In genomic region chr1:245881767-245882391, GRCh38 we compare ENCODE assay signal across 17 cellular contexts.
DNase-seq lines count a peak whose midpoint lies in the region; ATAC-seq, FAIRE-seq and TF ChIP-seq lines count a peak whose summit lies in the region.
"Had no signal": no experiment of that assay in that cellular context is flagged by ENCODE, and none has a peak within 500 bp of the region (broad histone marks: within the 10 kb centered on the region; RNA-seq: fewer than 3 reads in every experiment).

No MANE protein-coding gene starts in this region.

- RAD21 ChIA-PET in GM12878 (lab: Charles Lee; ENCODE audit: unreplicated experiment), result interaction anchor here (0.8 kb wide), 1 partner anchor 109 kb away, joined by 3 read pairs; no protein-coding TSS in a partner anchor

- H3K27ac ChIP-seq in GM12878 (ENCODE audit: control insufficient read depth, insufficient read depth) (no peak overlapping the region), lower lobe of right lung (no peak overlapping the region), dorsolateral prefrontal cortex (no peak overlapping the region)
- H3K27ac ChIP-seq: RWPE1 had no signal

- no peak overlapping the region for H3K4me2 ChIP-seq in GM12878 (ENCODE audit: control insufficient read depth, insufficient read depth)

- H3K4me1 Mint-ChIP-seq in stimulated activated naive B cell treated with anti-CD40 and anti-IgM and Interleukin-4, amounts not matched to agents 10 μg/mL and 1 μg/mL and 100 μg/mL, for 72 hours, result no peaks in the 10 kb centered on the region

- no peaks in the 10 kb centered on the region for H3K79me2 ChIP-seq in GM12878 (ENCODE audit: control insufficient read depth, insufficient read depth, low read length)

- peaks cover 0 to 10% of the 10 kb centered on the region in 2 donors for H3K9me3 Mint-ChIP-seq in stimulated activated naive B cell treated with anti-CD40 and anti-IgM and Interleukin-4, amounts not matched to agents 10 μg/mL and 1 μg/mL and 100 μg/mL, for 72 hours

- H3K36me3 ChIP-seq in GM12878 (ENCODE audit: control insufficient read depth in 2 of 2, insufficient read depth in 2 of 2, low read length in 1 of 2), result no peaks in the 10 kb centered on the region
- no peaks in the 10 kb centered on the region for H3K36me3 ChIP-seq in lower lobe of right lung

- SMC1A ChIA-PET in GM12878 (lab: Charles Lee; ENCODE audit: uncharacterized antibody, unreplicated experiment), result interaction anchor here (0.9 to 1.8 kb wide), 7 partner anchors 8 to 116 kb away, joined by 3 to 5 read pairs (median 4); no protein-coding TSS in a partner anchor

- TF ChIP-seq EP300 in GM12878 (IDR thresholded peaks at IDR 0.05; ENCODE audit: borderline replicate concordance in 1 of 2, control insufficient read depth in 1 of 2, low read depth in 2 of 2, low read length in 2 of 2), result no peak

- peak overlapping the region; percentile 26 for H3K27ac Mint-ChIP-seq in stimulated activated naive B cell treated with anti-CD40 and anti-IgM and Interleukin-4, amounts not matched to agents 10 μg/mL and 1 μg/mL and 100 μg/mL, for 72 hours
- H3K27ac Mint-ChIP-seq: CD4-positive, CD25-positive, alpha-beta regulatory T cell had no signal

- H3K4me3 Mint-ChIP-seq in stimulated activated naive B cell treated with anti-CD40 and anti-IgM and Interleukin-4, amounts not matched to agents 10 μg/mL and 1 μg/mL and 100 μg/mL, for 72 hours, result no peak overlapping the region
- H3K4me3 Mint-ChIP-seq: CD4-positive, CD25-positive, alpha-beta regulatory T cell had no signal

- TF ChIP-seq CTCF in GM12878 (IDR thresholded peaks at IDR 0.05 in 2 of 3, conservative IDR thresholded peaks at IDR 0.05 in 1 of 3; ENCODE audit: control insufficient read depth in 2 of 3, extremely low read depth in 1 of 3, insufficient read depth in 1 of 3, low read depth in 3 of 3, low read length in 3 of 3) (no peak), lower lobe of right lung (IDR thresholded peaks at IDR 0.05) (no peak), dorsolateral prefrontal cortex (IDR thresholded peaks at IDR 0.05 in 54 of 56, conservative IDR thresholded peaks at IDR 0.05 in 2 of 56; ENCODE audit: low read depth in 1 of 56, partially characterized antibody in 56 of 56) (no peak)

- H3K4me1 ChIP-seq in GM12878 (ENCODE audit: control insufficient read depth, insufficient read depth, low read length) (no peaks in the 10 kb centered on the region), lower lobe of right lung (peaks cover 14% of the 10 kb centered on the region)

- CTCF ChIA-PET in GM12878 (lab: Yijun Ruan, JAX), result interaction anchor here (0.8 to 1.8 kb wide), 3 partner anchors 10 to 130 kb away, joined by 3 to 5 read pairs (median 3); no protein-coding TSS in a partner anchor

- intact Hi-C loops in GM12878 (cut with micrococcal nuclease; ENCODE audit: unreplicated experiment) (loop anchor here (10.0 kb wide), 1 partner anchor 573 kb away; no protein-coding TSS in a partner anchor), lower lobe of right lung (cut with DNase I) (no loop called here), dorsolateral prefrontal cortex (cut with DNase I) (no loop called here)

- no TSS peak for BruUV-seq in GM12878 (replicated peaks; lab: Mats Ljungman, UMichigan)

- H3K27me3 ChIP-seq in GM12878 (replicated peaks in 1 of 2; ENCODE audit: control insufficient read depth in 2 of 2, insufficient read depth in 2 of 2, low read length in 1 of 2) (no peaks in the 10 kb centered on the region), lower lobe of right lung (ENCODE audit: low read depth) (no peaks in the 10 kb centered on the region), dorsolateral prefrontal cortex (no peaks in the 10 kb centered on the region)

- no peak for TF ChIP-seq RAD21 in GM12878 (IDR thresholded peaks at IDR 0.05; ENCODE audit: insufficient read depth, low read depth, low read length)

- in situ Hi-C loops in KBM-7 (cut with MboI; ENCODE audit: low pct_unique_long_range_greater_than_20kb, low sequenced_read_pairs), result no loop called here
- in situ Hi-C loops in GM12878 (cut with MboI), result no loop called here

- ATAC-seq in GM12878, result no peak
- peak; percentile 68 to 80 for ATAC-seq in lower lobe of right lung
- no peak for ATAC-seq in stimulated activated naive B cell treated with anti-CD40 and anti-IgM and Interleukin-4, amounts not matched to agents 10 μg/mL and 1 μg/mL and 100 μg/mL, for 72 hours (replicated peaks)

- H3K9me3 ChIP-seq in GM12878 (replicated peaks; ENCODE audit: control insufficient read depth, insufficient read depth, low read length) (no peaks in the 10 kb centered on the region; the same call in 2 of the 3 replicates), lower lobe of right lung (no peaks in the 10 kb centered on the region)

- H3K9ac ChIP-seq in GM12878 (ENCODE audit: control insufficient read depth, insufficient read depth, low read length), result no peak overlapping the region

- FAIRE-seq in GM12878 (lab: Jason Lieb, UNC), result no peak
- FAIRE-seq: D721Med had no signal

- no peak for TF ChIP-seq POLR2A in GM12878 (IDR thresholded peaks at IDR 0.05; ENCODE audit: low read depth, low read length)

- H3K4me3 ChIP-seq in GM12878 (no peak overlapping the region), lower lobe of right lung (no peak overlapping the region), dorsolateral prefrontal cortex (no peak overlapping the region)

- 67% methylated on average over 10 of the region's 10 CpGs for WGBS in GM12878 (ENCODE audit: insufficient coverage, insufficient replicate concordance, low lambda C conversion rate, missing lambda C conversion rate)

- peaks cover 13 to 15% of the 10 kb centered on the region in 2 donors for H3K36me3 Mint-ChIP-seq in stimulated activated naive B cell treated with anti-CD40 and anti-IgM and Interleukin-4, amounts not matched to agents 10 μg/mL and 1 μg/mL and 100 μg/mL, for 72 hours

- POLR2A ChIA-PET in GM12878 (lab: Charles Lee), result no interaction called here

- no peaks in the 10 kb centered on the region for H3K27me3 Mint-ChIP-seq in stimulated activated naive B cell treated with anti-CD40 and anti-IgM and Interleukin-4, amounts not matched to agents 10 μg/mL and 1 μg/mL and 100 μg/mL, for 72 hours
- H3K27me3 Mint-ChIP-seq: CD4-positive, CD25-positive, alpha-beta regulatory T cell had no signal

- H4K20me1 ChIP-seq in GM12878 (ENCODE audit: control insufficient read depth, insufficient read depth), result no peaks in the 10 kb centered on the region

- DNase-seq in KBM-7 (peak; percentile 14), GM12878 (ENCODE audit: low read depth, low spot score) (no peak), lower lobe of right lung (no peak), dorsolateral prefrontal cortex (no peak), GF-D8 (lab: John Stamatoyannopoulos, UW) (no peak), NCI-H187 (lab: John Stamatoyannopoulos, UW) (no peak)
- DNase-seq in stimulated activated naive B cell treated with anti-CD40 and anti-IgM and Interleukin-4, amounts not matched to agents 10 μg/mL and 1 μg/mL and 100 μg/mL, for 72 hours, result no peak
- DNase-seq: ACHN; CD4-positive, CD25-positive, alpha-beta regulatory T cell; DND-41; H7; NCI-H1105; NCI-H1694 treated with DMSO at 0.1 percent for 48 hours; NK-92 treated with Interleukin-12 subunit alpha and Interleukin-12 subunit beta, amount 100 ng/mL, for 24 hours; OCI-M1 had no signal

- no peak overlapping the region for H2AFZ ChIP-seq in GM12878 (ENCODE audit: control insufficient read depth, low read depth, low read length)

TF ChIP-seq in GM12878, 131 proteins besides CTCF, POLR2A, EP300 and RAD21:
- TF ChIP-seq SP1 (IDR thresholded peaks at IDR 0.05; ENCODE audit: low read depth, low read length) (no peak), NR2F1 (conservative IDR thresholded peaks at IDR 0.05) (0 out of 2 replicates have a peak, but pooled peaks have one; percentile 17), ZBED1 (IDR thresholded peaks at IDR 0.05; ENCODE audit: borderline replicate concordance) (no peak), RELB (IDR thresholded peaks at IDR 0.05; ENCODE audit: low read depth) (no peak)
- TF ChIP-seq, protein P1, sequence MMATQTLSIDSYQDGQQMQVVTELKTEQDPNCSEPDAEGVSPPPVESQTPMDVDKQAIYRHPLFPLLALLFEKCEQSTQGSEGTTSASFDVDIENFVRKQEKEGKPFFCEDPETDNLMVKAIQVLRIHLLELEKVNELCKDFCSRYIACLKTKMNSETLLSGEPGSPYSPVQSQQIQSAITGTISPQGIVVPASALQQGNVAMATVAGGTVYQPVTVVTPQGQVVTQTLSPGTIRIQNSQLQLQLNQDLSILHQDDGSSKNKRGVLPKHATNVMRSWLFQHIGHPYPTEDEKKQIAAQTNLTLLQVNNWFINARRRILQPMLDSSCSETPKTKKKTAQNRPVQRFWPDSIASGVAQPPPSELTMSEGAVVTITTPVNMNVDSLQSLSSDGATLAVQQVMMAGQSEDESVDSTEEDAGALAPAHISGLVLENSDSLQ (IDR thresholded peaks at IDR 0.05), result peak; percentile 22; the same call in 1 of the 2 replicates

Comparison
In these comparisons a context has a peak if more than half of its experiments do, and no peak if none do; other contexts are left out.
1. ATAC-seq: peak in lower lobe of right lung (2 of 2); none in GM12878 (single experiment) and stimulated activated naive B cell treated with anti-CD40 and anti-IgM and Interleukin-4, amounts not matched to agents 10 μg/mL and 1 μg/mL and 100 μg/mL, for 72 hours (0 of 2).